In genomic region chr7:45679516-45679915, GRCh38 we compare ENCODE assay signal across 19 cellular contexts.
"Had no signal": no experiment of that assay in that cellular context is flagged by ENCODE, and none has a peak within 500 bp of the region (broad histone marks: within the 10 kb centered on the region; RNA-seq: fewer than 3 reads in every experiment).

No MANE protein-coding gene starts in this region.

- H3K4me3 ChIP-seq: heart right ventricle, lower lobe of right lung, testis had no signal

- H3K9me3 ChIP-seq: lower lobe of right lung, neutrophil, testis had no signal

- H3K27me3 Mint-ChIP-seq: type B pancreatic cell had no signal

- H3K4me1 ChIP-seq: heart right ventricle, lower lobe of right lung, testis had no signal

- H3K27ac ChIP-seq: brain microvascular endothelial cell, heart right ventricle, lower lobe of right lung, neutrophil, testis, WERI-Rb-1 had no signal

- ATAC-seq: esophagus mucosa; heart right ventricle; lower lobe of right lung; natural killer cell treated with Interleukin-12 subunit alpha and Interleukin-12 subunit beta and Interleukin-15 and Interleukin-18, amount 100 ng/mL, for 72 hours; stimulated activated effector memory CD8-positive, alpha-beta T cell treated with anti-CD3 and anti-CD28 coated beads, Interleukin-12 subunit alpha, Interleukin-12 subunit beta, amount 100 ng/mL, for 72 hours had no signal

- H3K4me3 Mint-ChIP-seq: central memory CD8-positive, alpha-beta T cell; natural killer cell treated with Interleukin-12 subunit alpha and Interleukin-12 subunit beta and Interleukin-15 and Interleukin-18, amount 100 ng/mL, for 72 hours; stimulated activated effector memory CD8-positive, alpha-beta T cell treated with anti-CD3 and anti-CD28 coated beads, Interleukin-12 subunit alpha, Interleukin-12 subunit beta, amount 100 ng/mL, for 72 hours; type B pancreatic cell had no signal

- H3K27ac Mint-ChIP-seq: activated T-helper 2 cell treated with anti-CD3 and anti-CD28 coated beads, Interferon-gamma antibody, Interleukin-2, Interleukin-4, amounts not matched to agents 10 μg/mL and 5 μg/mL and 100 μg/mL, durations not matched to agents 14 hours and 24 hours and 36 hours; natural killer cell treated with Interleukin-12 subunit alpha and Interleukin-12 subunit beta and Interleukin-15 and Interleukin-18, amount 100 ng/mL, for 72 hours; stimulated activated effector memory CD8-positive, alpha-beta T cell treated with anti-CD3 and anti-CD28 coated beads, Interleukin-12 subunit alpha, Interleukin-12 subunit beta, amount 100 ng/mL, for 72 hours; type B pancreatic cell had no signal

- H3K36me3 Mint-ChIP-seq: natural killer cell treated with Interleukin-12 subunit alpha and Interleukin-12 subunit beta and Interleukin-15 and Interleukin-18, amount 100 ng/mL, for 72 hours; stimulated activated effector memory CD8-positive, alpha-beta T cell treated with anti-CD3 and anti-CD28 coated beads, Interleukin-12 subunit alpha, Interleukin-12 subunit beta, amount 100 ng/mL, for 72 hours; type B pancreatic cell had no signal

- DNase-seq: activated CD4-positive, alpha-beta T cell treated with anti-CD3 and anti-CD28 coated beads, Interleukin-2, amount 50 U/mL, for 4 hours; activated naive CD4-positive, alpha-beta T cell treated with Interleukin-2 at 50 U/mL for 16 hours; activated T-cell treated with anti-CD3 and anti-CD28 coated beads, Interleukin-2, amount 50 U/mL, for 1 hour; aorta; brain microvascular endothelial cell; cortex of kidney; effector CD4-positive, alpha-beta T cell; heart right ventricle; lower lobe of right lung; retina; WERI-Rb-1 had no signal

- H3K27me3 ChIP-seq: brain microvascular endothelial cell, heart right ventricle, neutrophil, testis had no signal

- H3K9me3 Mint-ChIP-seq: activated T-helper 2 cell treated with anti-CD3 and anti-CD28 coated beads, Interferon-gamma antibody, Interleukin-2, Interleukin-4, amounts not matched to agents 10 μg/mL and 5 μg/mL and 100 μg/mL, durations not matched to agents 14 hours and 24 hours and 36 hours; central memory CD8-positive, alpha-beta T cell; natural killer cell treated with Interleukin-12 subunit alpha and Interleukin-12 subunit beta and Interleukin-15 and Interleukin-18, amount 100 ng/mL, for 72 hours; stimulated activated effector memory CD8-positive, alpha-beta T cell treated with anti-CD3 and anti-CD28 coated beads, Interleukin-12 subunit alpha, Interleukin-12 subunit beta, amount 100 ng/mL, for 72 hours; type B pancreatic cell had no signal

- H3K4me1 Mint-ChIP-seq: central memory CD8-positive, alpha-beta T cell; stimulated activated effector memory CD8-positive, alpha-beta T cell treated with anti-CD3 and anti-CD28 coated beads, Interleukin-12 subunit alpha, Interleukin-12 subunit beta, amount 100 ng/mL, for 72 hours had no signal

- H3K36me3 ChIP-seq: brain microvascular endothelial cell, lower lobe of right lung, neutrophil had no signal
